ENCODE assay signal across 8 cellular contexts in genomic region chr16:30609928-30610839, GRCh38. TPM values are rescaled to one million over a fixed set of nuclear protein-coding genes. Genes with fewer than 3 reads are reported as not detected.
DNase-seq lines count a peak whose midpoint lies in the region; ATAC-seq and TF ChIP-seq lines count a peak whose summit lies in the region.

Gene ZNF689, minus strand, starts transcription at chr16:30610389. Its CDS starts 348 bp downstream, at chr16:30610041.

- H3K9ac ChIP-seq in mucosa of stomach (ENCODE audit: low read length), result peak within 1 kb of the TSS; percentile 100

- ATAC-seq in GM21619 (IDR thresholded peaks at IDR 0.05; ENCODE audit: unreplicated experiment), result peak; percentile 83

- WGBS in esophagus, 2 donors, result 0 to 1% methylated on average over 61 to 63 of the region's 63 CpGs

- H3K4me1 Mint-ChIP-seq in activated T-cell treated with anti-CD3 and anti-CD28 coated beads, Interleukin-2, amount 50 U/mL, for 24 hours (ENCODE audit: low read depth), result peaks cover 22% of the 10 kb centered on the region

- H3K4me3 Mint-ChIP-seq in activated T-cell treated with anti-CD3 and anti-CD28 coated beads, Interleukin-2, amount 50 U/mL, for 24 hours, result peak within 1 kb of the TSS; percentile 93

- H3K9me3 ChIP-seq in esophagus (ENCODE audit: control insufficient read depth in 2 of 2, insufficient read depth in 1 of 2, low read depth in 1 of 2, low read length in 1 of 2) (no peaks in the 10 kb centered on the region), mucosa of stomach (ENCODE audit: control insufficient read depth, low read length) (no peaks in the 10 kb centered on the region)

- H3K4me3 ChIP-seq in esophagus (ENCODE audit: low read depth in 1 of 2, low read length in 2 of 2) (peak within 1 kb of the TSS; percentile 79 to 85), mucosa of stomach (ENCODE audit: low read length) (peak within 1 kb of the TSS; percentile 72)

- peak within 1 kb of the TSS; percentile 98 for H3K27ac Mint-ChIP-seq in activated T-cell treated with anti-CD3 and anti-CD28 coated beads, Interleukin-2, amount 50 U/mL, for 24 hours

- H3K36me3 Mint-ChIP-seq in activated T-cell treated with anti-CD3 and anti-CD28 coated beads, Interleukin-2, amount 50 U/mL, for 24 hours (ENCODE audit: low read depth), result peaks cover 45% of the 10 kb centered on the region

- H3K27me3 ChIP-seq in esophagus (ENCODE audit: control insufficient read depth in 1 of 2, insufficient read depth in 2 of 2, low read length in 2 of 2) (no peaks in the 10 kb centered on the region), mucosa of stomach (ENCODE audit: control insufficient read depth, insufficient read depth, low read length) (no peaks in the 10 kb centered on the region)

- peak within 1 kb of the TSS; percentile 84 to 90 for H3K27ac ChIP-seq in esophagus (ENCODE audit: low read depth in 2 of 2, low read length in 1 of 2)

- no peaks in the 10 kb centered on the region for H3K27me3 Mint-ChIP-seq in activated T-cell treated with anti-CD3 and anti-CD28 coated beads, Interleukin-2, amount 50 U/mL, for 24 hours

- in situ Hi-C loops in KBM-7 (cut with MboI; ENCODE audit: low pct_unique_long_range_greater_than_20kb, low sequenced_read_pairs), result no loop called here

- H3K9me3 Mint-ChIP-seq in activated T-cell treated with anti-CD3 and anti-CD28 coated beads, Interleukin-2, amount 50 U/mL, for 24 hours, result no peaks in the 10 kb centered on the region

- H3K36me3 ChIP-seq in esophagus (ENCODE audit: control insufficient read depth in 2 of 2, insufficient read depth in 2 of 2, low read length in 1 of 2), result peaks cover under 1% of the 10 kb centered on the region in 2 donors
- no peaks in the 10 kb centered on the region for H3K36me3 ChIP-seq in mucosa of stomach (ENCODE audit: control insufficient read depth, insufficient read depth, low read length)

- DNase-seq in DMS153 (lab: John Stamatoyannopoulos, UW) (peak; percentile 95), KBM-7 (peak; percentile 98)
- peak; percentile 97 for DNase-seq in activated T-cell treated with anti-CD3 and anti-CD28 coated beads, Interleukin-2, amount 50 U/mL, for 24 hours
- peak; percentile 88 to 90 for DNase-seq in stimulated activated CD8-positive, alpha-beta memory T cell treated with anti-CD3 and anti-CD28 coated beads, Interleukin-7, amount 100 ng/mL, for 1 hour (ENCODE audit: low read depth in 2 of 2)

- no peaks in the 10 kb centered on the region for H3K4me1 ChIP-seq in esophagus (ENCODE audit: control insufficient read depth in 2 of 2, insufficient read depth in 2 of 2, low read length in 1 of 2)
- peaks cover 3% of the 10 kb centered on the region for H3K4me1 ChIP-seq in mucosa of stomach (ENCODE audit: control insufficient read depth, insufficient read depth, low read length)

TF ChIP-seq in PFSK-1, 5 proteins besides CTCF, POLR2A, EP300 and RAD21:
- TF ChIP-seq TAF1 (IDR thresholded peaks at IDR 0.05; ENCODE audit: borderline replicate concordance, insufficient read depth, low read length) (peak; percentile 93), REST (IDR thresholded peaks at IDR 0.05; ENCODE audit: insufficient read depth in 1 of 2, low read depth in 2 of 2, low read length in 2 of 2) (no peak; a peak in 1 of 4 replicates), POLR2AphosphoS5 (IDR thresholded peaks at IDR 0.05; ENCODE audit: low read depth, low read length) (peak; percentile 58; the same call in 1 of the 2 replicates)

RNA-seq across cellular contexts. Expression of gene ZNF689, which starts in this region (rescaled TPM):
- polyA plus RNA-seq in PFSK-1 (2012; ENCODE audit: insufficient read length, low read depth), result 8.0 TPM
- 1 to 10 TPM; 1.3 to 2.0 TPM for polyA plus RNA-seq in esophagus

Comparison
In these comparisons a context has a peak if more than half of its experiments do, and no peak if none do; other contexts are left out.
1. Peak in every context shown above with its lines: DNase-seq, ATAC-seq, H3K4me3 ChIP-seq and H3K27ac ChIP-seq.